8 cellular contexts compared by ENCODE assay signal in the genomic region with DNA sequence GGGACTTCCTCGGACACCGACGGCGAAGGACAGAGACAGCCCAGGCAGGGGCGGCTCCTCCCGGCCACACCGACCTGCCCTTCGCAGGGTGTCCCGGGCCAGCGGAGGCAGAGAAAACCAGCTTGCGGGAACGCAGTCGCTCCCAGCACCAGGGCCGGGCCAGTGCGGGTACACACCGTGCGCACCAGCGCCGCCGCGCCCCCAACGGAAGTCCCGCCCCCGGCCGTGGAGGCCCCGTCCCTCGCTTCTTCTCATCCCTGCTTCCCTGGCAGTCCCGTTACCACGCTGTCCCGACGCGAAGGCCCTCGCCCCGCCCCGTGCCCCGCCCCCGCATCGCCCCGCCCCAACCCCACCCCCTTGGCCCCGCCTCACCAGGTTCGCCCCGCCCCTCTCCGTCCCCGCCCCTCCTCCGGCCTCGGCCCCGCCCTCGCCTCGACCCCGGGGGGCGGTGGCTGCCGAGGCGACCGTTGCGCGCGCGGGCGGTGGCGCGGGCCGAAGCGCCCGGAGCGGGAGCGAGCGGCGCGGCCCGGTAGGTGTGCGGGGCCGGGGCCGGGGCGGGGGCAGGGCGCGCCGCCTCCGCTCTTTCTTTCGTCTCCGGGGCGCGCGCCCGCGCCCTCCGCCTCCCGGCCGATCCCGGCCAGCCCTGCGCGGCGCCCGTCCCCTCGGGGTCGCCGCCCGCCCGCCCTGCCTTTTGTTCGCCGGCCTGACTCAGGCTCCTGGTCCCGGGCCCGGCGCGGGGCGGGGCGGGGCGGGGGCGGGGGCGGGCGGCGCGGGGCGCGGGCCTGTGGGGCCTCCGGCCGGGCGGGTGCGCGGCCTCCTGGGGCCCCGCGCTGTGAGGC. TPM values are rescaled to one million over a fixed set of nuclear protein-coding genes. Genes with fewer than 3 reads are reported as not detected.
DNase-seq lines count a peak whose midpoint lies in the region; ATAC-seq and TF ChIP-seq lines count a peak whose summit lies in the region.

A gene with protein sequence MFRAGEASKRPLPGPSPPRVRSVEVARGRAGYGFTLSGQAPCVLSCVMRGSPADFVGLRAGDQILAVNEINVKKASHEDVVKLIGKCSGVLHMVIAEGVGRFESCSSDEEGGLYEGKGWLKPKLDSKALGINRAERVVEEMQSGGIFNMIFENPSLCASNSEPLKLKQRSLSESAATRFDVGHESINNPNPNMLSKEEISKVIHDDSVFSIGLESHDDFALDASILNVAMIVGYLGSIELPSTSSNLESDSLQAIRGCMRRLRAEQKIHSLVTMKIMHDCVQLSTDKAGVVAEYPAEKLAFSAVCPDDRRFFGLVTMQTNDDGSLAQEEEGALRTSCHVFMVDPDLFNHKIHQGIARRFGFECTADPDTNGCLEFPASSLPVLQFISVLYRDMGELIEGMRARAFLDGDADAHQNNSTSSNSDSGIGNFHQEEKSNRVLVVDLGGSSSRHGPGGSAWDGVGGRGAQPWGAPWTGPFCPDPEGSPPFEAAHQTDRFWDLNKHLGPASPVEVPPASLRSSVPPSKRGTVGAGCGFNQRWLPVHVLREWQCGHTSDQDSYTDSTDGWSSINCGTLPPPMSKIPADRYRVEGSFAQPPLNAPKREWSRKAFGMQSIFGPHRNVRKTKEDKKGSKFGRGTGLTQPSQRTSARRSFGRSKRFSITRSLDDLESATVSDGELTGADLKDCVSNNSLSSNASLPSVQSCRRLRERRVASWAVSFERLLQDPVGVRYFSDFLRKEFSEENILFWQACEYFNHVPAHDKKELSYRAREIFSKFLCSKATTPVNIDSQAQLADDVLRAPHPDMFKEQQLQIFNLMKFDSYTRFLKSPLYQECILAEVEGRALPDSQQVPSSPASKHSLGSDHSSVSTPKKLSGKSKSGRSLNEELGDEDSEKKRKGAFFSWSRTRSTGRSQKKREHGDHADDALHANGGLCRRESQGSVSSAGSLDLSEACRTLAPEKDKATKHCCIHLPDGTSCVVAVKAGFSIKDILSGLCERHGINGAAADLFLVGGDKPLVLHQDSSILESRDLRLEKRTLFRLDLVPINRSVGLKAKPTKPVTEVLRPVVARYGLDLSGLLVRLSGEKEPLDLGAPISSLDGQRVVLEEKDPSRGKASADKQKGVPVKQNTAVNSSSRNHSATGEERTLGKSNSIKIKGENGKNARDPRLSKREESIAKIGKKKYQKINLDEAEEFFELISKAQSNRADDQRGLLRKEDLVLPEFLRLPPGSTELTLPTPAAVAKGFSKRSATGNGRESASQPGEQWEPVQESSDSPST (N-terminal part only) (plus strand): TSS at position 451 of the 839 bp plus-strand sequence. CDS start 23,150 bp downstream, outside the sequence.

- no peaks in the 10 kb centered on the region for H3K79me2 ChIP-seq in Karpas-422 (ENCODE audit: low read length)

- H3K27ac Mint-ChIP-seq in nephron: peak within 1 kb of the TSS; percentile 54 to 90 (median 89)

- peaks cover 20% of the 10 kb centered on the region for H3K4me1 Mint-ChIP-seq in nephron

- TF ChIP-seq CTCF in RWPE2 (IDR thresholded peaks at IDR 0.05; ENCODE audit: poor library complexity, severe bottlenecking) (no peak), fibroblast of the aortic adventitia (IDR thresholded peaks at IDR 0.05; ENCODE audit: insufficient read depth, low read length) (no peak), nephron (IDR thresholded peaks at IDR 0.05; ENCODE audit: unreplicated experiment in 3 of 3) (no peak)

- peak within 1 kb of the TSS; percentile 77 for H3K9ac ChIP-seq in Karpas-422 (ENCODE audit: low read length)

- H3K4me3 ChIP-seq in Karpas-422 (ENCODE audit: low read length): peak within 1 kb of the TSS; percentile 88
- peak within 1 kb of the TSS; percentile 59 for H3K4me3 ChIP-seq in RWPE2 (ENCODE audit: severe bottlenecking)
- peak within 1 kb of the TSS; percentile 86 for H3K4me3 ChIP-seq in fibroblast of the aortic adventitia (ENCODE audit: low read depth, low read length)

- H3K27ac ChIP-seq in Karpas-422 (ENCODE audit: low read length) (no peak within 1 kb of the TSS), RWPE2 (ENCODE audit: poor library complexity, severe bottlenecking) (peak within 1 kb of the TSS; percentile 41)

- DNase-seq in DMS 273 (lab: John Stamatoyannopoulos, UW; ENCODE audit: unreplicated experiment) (peak; percentile 93), Karpas-422 (peak; percentile 96), RWPE2 (ENCODE audit: low spot score) (peak; percentile 94), fibroblast of the aortic adventitia (ENCODE audit: low read depth) (peak; percentile 90)
- peak; percentile 95 for DNase-seq in activated effector memory CD4-positive, alpha-beta T cell treated with anti-CD3 and anti-CD28 coated beads, Interleukin-2, amount 50 U/mL, for 16 hours
- DNase-seq in stimulated activated naive CD4-positive, alpha-beta T cell treated with Interleukin-2 at 50 U/mL for 16 hours (lab: John Stamatoyannopoulos, UW): peak; percentile 88

- no peaks in the 10 kb centered on the region for H3K9me2 ChIP-seq in Karpas-422 (replicated peaks; ENCODE audit: insufficient read depth, low read length)

- peaks cover 35% of the 10 kb centered on the region for H3K36me3 Mint-ChIP-seq in nephron (ENCODE audit: low read depth)

- H3K9me3 Mint-ChIP-seq in nephron: peaks cover 9% of the 10 kb centered on the region

- H3K4me2 ChIP-seq in Karpas-422 (ENCODE audit: low read depth, low read length, poor library complexity, severe bottlenecking): peak within 1 kb of the TSS; percentile 79

- H3K4me1 ChIP-seq in Karpas-422 (ENCODE audit: low read length) (peaks cover 12% of the 10 kb centered on the region), RWPE2 (ENCODE audit: insufficient read depth, poor library complexity, severe bottlenecking) (no peaks in the 10 kb centered on the region)

- H3K27me3 Mint-ChIP-seq in nephron (ENCODE audit: low read depth): peaks cover 1% of the 10 kb centered on the region

- no peaks in the 10 kb centered on the region for H3K36me3 ChIP-seq in Karpas-422 (ENCODE audit: insufficient read depth, low read length)
- no peaks in the 10 kb centered on the region for H3K36me3 ChIP-seq in RWPE2 (ENCODE audit: low read depth)

- H3K4me3 Mint-ChIP-seq in nephron: peak within 1 kb of the TSS; percentile 90 to 96 (median 93)

- no peaks in the 10 kb centered on the region for H3K9me3 ChIP-seq in Karpas-422 (ENCODE audit: low read length)
- no peaks in the 10 kb centered on the region for H3K9me3 ChIP-seq in RWPE2 (ENCODE audit: severe bottlenecking)

- H3K27me3 ChIP-seq in Karpas-422 (ENCODE audit: low read length) (no peaks in the 10 kb centered on the region), RWPE2 (ENCODE audit: insufficient read depth, poor library complexity, severe bottlenecking) (no peaks in the 10 kb centered on the region)

- no peaks in the 10 kb centered on the region for H4K20me1 ChIP-seq in Karpas-422 (ENCODE audit: insufficient read depth, low read depth, low read length)

- peak within 1 kb of the TSS; percentile 99 for H2AFZ ChIP-seq in Karpas-422 (ENCODE audit: low read length)

- ATAC-seq in GM21737 (IDR thresholded peaks at IDR 0.05; ENCODE audit: unreplicated experiment) (peak; percentile 73), RWPE2 (ENCODE audit: low read depth) (peak; percentile 91)

RNA-seq across cellular contexts. Expression of the gene that starts here (rescaled TPM):
- 4.7 TPM in 1 of 2 replicates, not detected in the other for total RNA-seq in Karpas-422 (2014; rRNA removed; shearing (Covaris generic); ENCODE audit: low replicate concordance)
- 15.1 and 36.7 TPM in 2 replicates for total RNA-seq in fibroblast of the aortic adventitia (ENCODE audit: low replicate concordance)
